Comparison of ENCODE assay signal across 1 cellular context in genomic region chr6:119348308-119349040, GRCh38.
TF ChIP-seq lines count a peak whose summit lies in the region.

No MANE protein-coding gene starts in this region.

TF ChIP-seq in GM12878, 131 proteins besides CTCF, POLR2A, EP300 and RAD21 (continued from another document and continues in another):
- TF ChIP-seq MLLT1 (IDR thresholded peaks at IDR 0.05) (0 out of 2 replicates have a peak, but pooled peaks have one; percentile 5), ETV6 (conservative IDR thresholded peaks at IDR 0.05 in 1 of 2, IDR thresholded peaks at IDR 0.05 in 1 of 2; ENCODE audit: borderline replicate concordance in 1 of 2, low read depth in 1 of 2) (no peak), CHD1 (IDR thresholded peaks at IDR 0.05; ENCODE audit: low read depth, low read length) (no peak), EGR1 (IDR thresholded peaks at IDR 0.05; ENCODE audit: borderline replicate concordance in 1 of 2, low read depth in 2 of 2, low read length in 2 of 2) (no peak), POLR2AphosphoS5 (IDR thresholded peaks at IDR 0.05; ENCODE audit: low read length) (0 out of 2 replicates have a peak, but pooled peaks have one; percentile 16), NFXL1 (IDR thresholded peaks at IDR 0.05; ENCODE audit: borderline replicate concordance) (no peak), ZSCAN29 (IDR thresholded peaks at IDR 0.05) (no peak), FOXM1 (IDR thresholded peaks at IDR 0.05; ENCODE audit: low read depth, low read length) (no peak), USF1 (IDR thresholded peaks at IDR 0.05; ENCODE audit: borderline replicate concordance, extremely low read length, insufficient read depth, low read depth, low read length) (no peak), IRF4 (IDR thresholded peaks at IDR 0.05; ENCODE audit: low read depth, low read length) (no peak), ZNF622 (IDR thresholded peaks at IDR 0.05) (no peak), BCLAF1 (IDR thresholded peaks at IDR 0.05) (no peak), MEF2B (IDR thresholded peaks at IDR 0.05; ENCODE audit: partially characterized antibody, poor library complexity, severe bottlenecking) (no peak), YY1 (IDR thresholded peaks at IDR 0.05; ENCODE audit: low read depth, low read length) (0 out of 2 replicates have a peak, but pooled peaks have one; percentile 3), SIX5 (IDR thresholded peaks at IDR 0.05; ENCODE audit: low read depth, low read length, severe bottlenecking) (no peak), GABPA (IDR thresholded peaks at IDR 0.05; ENCODE audit: low read depth) (no peak), IKZF1 (conservative IDR thresholded peaks at IDR 0.05) (peak; percentile 64), STAT3 (IDR thresholded peaks at IDR 0.05; ENCODE audit: low read depth, low read length) (no peak), POU2F2 (IDR thresholded peaks at IDR 0.05; ENCODE audit: borderline replicate concordance, low read depth, low read length) (no peak; the same call in 2 of the 3 replicates), CEBPZ (IDR thresholded peaks at IDR 0.05; ENCODE audit: low read depth, low read length) (no peak), IRF5 (IDR thresholded peaks at IDR 0.05; ENCODE audit: borderline replicate concordance) (no peak), NR2F1 (conservative IDR thresholded peaks at IDR 0.05) (peak; percentile 94), NFYA (IDR thresholded peaks at IDR 0.05; ENCODE audit: borderline replicate concordance, low read depth, low read length) (no peak), DPF2 (IDR thresholded peaks at IDR 0.05) (no peak; the same call in 1 of the 2 replicates), RELB (IDR thresholded peaks at IDR 0.05; ENCODE audit: low read depth) (no peak), IKZF2 (IDR thresholded peaks at IDR 0.05) (peak in 1 of 2 experiments; percentile 36; a peak in 1 of 4 replicates), ATF7 (IDR thresholded peaks at IDR 0.05; ENCODE audit: low read depth) (no peak), ASH2L (IDR thresholded peaks at IDR 0.05; ENCODE audit: borderline replicate concordance, low read depth) (no peak), KDM1A (IDR thresholded peaks at IDR 0.05; ENCODE audit: borderline replicate concordance) (no peak), RUNX3 (IDR thresholded peaks at IDR 0.05; ENCODE audit: low read length) (no peak), CBFB (IDR thresholded peaks at IDR 0.05; ENCODE audit: low read depth) (no peak), CEBPB (IDR thresholded peaks at IDR 0.05; ENCODE audit: borderline replicate concordance in 1 of 2, low read depth in 2 of 2, low read length in 2 of 2) (no peak), RB1 (IDR thresholded peaks at IDR 0.05; ENCODE audit: borderline replicate concordance) (no peak), CUX1 (IDR thresholded peaks at IDR 0.05; ENCODE audit: insufficient replicate concordance, low read depth, low read length) (no peak), POLR2AphosphoS2 (IDR thresholded peaks at IDR 0.05; ENCODE audit: low read depth, low read length) (no peak), PBX3 (IDR thresholded peaks at IDR 0.05; ENCODE audit: insufficient replicate concordance, low read depth, low read length) (no peak), ATF2 (IDR thresholded peaks at IDR 0.05; ENCODE audit: low read length) (no peak), SIN3A (IDR thresholded peaks at IDR 0.05; ENCODE audit: low read depth, low read length) (no peak), NRF1 (conservative IDR thresholded peaks at IDR 0.05; ENCODE audit: low read depth, low read length) (no peak)
